21 cellular contexts compared by ENCODE assay signal in genomic region chr13:113423225-113424170, GRCh38. TPM values are rescaled to one million over a fixed set of nuclear protein-coding genes. Genes with fewer than 3 reads are reported as not detected.
"Had no signal": no experiment of that assay in that cellular context is flagged by ENCODE, and none has a peak within 500 bp of the region (broad histone marks: within the 10 kb centered on the region; RNA-seq: fewer than 3 reads in every experiment).

No MANE protein-coding gene starts in this region.

- H3K27ac Mint-ChIP-seq: activated CD4-positive, alpha-beta T cell treated with anti-CD3 and anti-CD28 coated beads, Interleukin-2, amount 10 ng/mL, durations not matched to agents 24 days and 14 days; activated naive CD8-positive, alpha-beta T cell; activated T-cell treated with anti-CD3 and anti-CD28 coated beads, Interleukin-2, amount 50 U/mL, for 72 hours; stimulated activated naive CD8-positive, alpha-beta T cell treated with anti-CD3 and anti-CD28 coated beads, Interleukin-15, Interleukin-2, amounts not matched to agents 100 ng/mL and 50 ng/mL, for 24 hours had no signal

- H3K36me3 ChIP-seq: lower lobe of right lung, upper lobe of left lung had no signal

- FAIRE-seq: small intestine, TTC549 had no signal

- H3K9me3 Mint-ChIP-seq: activated CD4-positive, alpha-beta T cell treated with anti-CD3 and anti-CD28 coated beads, Interleukin-2, amount 10 ng/mL, durations not matched to agents 24 days and 14 days; activated T-cell treated with anti-CD3 and anti-CD28 coated beads, Interleukin-2, amount 50 U/mL, for 72 hours; central memory CD8-positive, alpha-beta T cell; stimulated activated naive CD8-positive, alpha-beta T cell treated with anti-CD3 and anti-CD28 coated beads, Interleukin-15, Interleukin-2, amounts not matched to agents 100 ng/mL and 50 ng/mL, for 24 hours had no signal

- H3K27me3 ChIP-seq: body of pancreas, testis, upper lobe of left lung had no signal

- H3K4me1 ChIP-seq: body of pancreas, lower lobe of right lung, upper lobe of left lung had no signal

- H3K4me1 Mint-ChIP-seq: activated CD4-positive, alpha-beta T cell treated with anti-CD3 and anti-CD28 coated beads, Interleukin-2, amount 10 ng/mL, durations not matched to agents 24 days and 14 days; central memory CD8-positive, alpha-beta T cell had no signal

- ATAC-seq: activated T-cell treated with anti-CD3 and anti-CD28 coated beads, Interleukin-2, amount 50 U/mL, for 72 hours; body of pancreas had no signal

- H3K4me3 Mint-ChIP-seq: activated CD4-positive, alpha-beta T cell treated with anti-CD3 and anti-CD28 coated beads, Interleukin-2, amount 10 ng/mL, durations not matched to agents 24 days and 14 days; activated naive CD8-positive, alpha-beta T cell; activated T-cell treated with anti-CD3 and anti-CD28 coated beads, Interleukin-2, amount 50 U/mL, for 72 hours; central memory CD8-positive, alpha-beta T cell; stimulated activated naive CD8-positive, alpha-beta T cell treated with anti-CD3 and anti-CD28 coated beads, Interleukin-15, Interleukin-2, amounts not matched to agents 100 ng/mL and 50 ng/mL, for 24 hours had no signal

- H3K27ac ChIP-seq: body of pancreas, lower lobe of right lung, testis, upper lobe of left lung had no signal

- H3K9me3 ChIP-seq: body of pancreas, lower lobe of right lung, testis, upper lobe of left lung had no signal

- DNase-seq: activated CD4-positive, alpha-beta T cell treated with anti-CD3 and anti-CD28 coated beads, Interleukin-2, amount 10 ng/mL, durations not matched to agents 24 days and 14 days; activated CD4-positive, CD25-positive, alpha-beta regulatory T cell; activated CD8-positive, alpha-beta memory T cell treated with anti-CD3 and anti-CD28 coated beads, Interleukin-2, amount 50 U/mL, for 48 hours; activated gamma-delta T cell; activated T-cell treated with anti-CD3 and anti-CD28 coated beads, Interleukin-2, amount 50 U/mL, for 72 hours; amygdala; body of pancreas; cortex of kidney; effector CD8-positive, alpha-beta T cell; foreskin melanocyte; head of caudate nucleus; lower lobe of right lung; small intestine; SW 1271; testis had no signal

- H3K27me3 Mint-ChIP-seq: activated CD4-positive, alpha-beta T cell treated with anti-CD3 and anti-CD28 coated beads, Interleukin-2, amount 10 ng/mL, durations not matched to agents 24 days and 14 days; central memory CD8-positive, alpha-beta T cell had no signal

- H3K4me3 ChIP-seq: body of pancreas, lower lobe of right lung, testis, upper lobe of left lung had no signal

- H3K36me3 Mint-ChIP-seq: activated naive CD8-positive, alpha-beta T cell had no signal

RNA-seq across cellular contexts. Expression of gene GRTP1, which starts 59.6 kb away (rescaled TPM):
- total RNA-seq: activated CD4-positive, alpha-beta T cell treated with anti-CD3 and anti-CD28 coated beads, Interleukin-2, amount 10 ng/mL, durations not matched to agents 24 days and 14 days; T-helper 2 cell treated with Interferon-gamma antibody and Interleukin-4, amounts not matched to agents 100 ng/mL and 5 ng/mL, for 36 hours had no signal
